Comparison of ENCODE assay signal across 1 cellular context in the genomic region with DNA sequence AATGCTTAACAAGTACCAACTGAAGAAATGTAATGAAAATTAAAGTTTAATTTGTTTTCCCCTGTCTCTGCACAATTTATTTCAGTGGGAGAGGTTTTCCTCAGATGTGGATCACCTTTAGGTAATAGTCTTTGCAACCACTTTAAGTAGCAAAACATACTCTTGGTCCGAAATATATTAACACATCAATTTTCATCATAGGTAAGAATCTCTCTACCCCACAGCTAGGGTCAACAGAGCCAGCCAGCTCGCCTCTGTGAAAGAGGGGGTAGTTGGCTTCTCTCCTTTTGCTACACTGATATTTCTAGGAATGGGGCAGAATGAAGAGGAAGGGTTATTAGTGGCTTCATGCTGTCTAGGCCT.
TF ChIP-seq lines count a peak whose summit lies in the region.

No MANE protein-coding gene starts in this region.

TF ChIP-seq in endothelial cell of umbilical vein, 7 proteins besides CTCF, POLR2A, EP300 and RAD21:
- TF ChIP-seq JUN (IDR thresholded peaks at IDR 0.05; ENCODE audit: borderline replicate concordance, insufficient read depth, insufficient read length, low read depth) (no peak), POLR2AphosphoS5 (IDR thresholded peaks at IDR 0.05; ENCODE audit: insufficient read depth, low read depth, low read length) (no peak), EZH2 (IDR thresholded peaks at IDR 0.05; ENCODE audit: borderline replicate concordance, low read depth, low read length, severe bottlenecking) (no peak), GATA2 (IDR thresholded peaks at IDR 0.05; ENCODE audit: insufficient read depth, insufficient read length, low read depth, low read length) (no peak), MYC (IDR thresholded peaks at IDR 0.05; ENCODE audit: low read depth, low read length) (no peak), FOS (IDR thresholded peaks at IDR 0.05; ENCODE audit: borderline replicate concordance, insufficient read depth, low read length) (no peak)
- TF ChIP-seq, protein P1, sequence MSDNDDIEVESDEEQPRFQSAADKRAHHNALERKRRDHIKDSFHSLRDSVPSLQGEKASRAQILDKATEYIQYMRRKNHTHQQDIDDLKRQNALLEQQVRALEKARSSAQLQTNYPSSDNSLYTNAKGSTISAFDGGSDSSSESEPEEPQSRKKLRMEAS (IDR thresholded peaks at IDR 0.05; ENCODE audit: insufficient read depth, insufficient read length): no peak
